In the genomic region with DNA sequence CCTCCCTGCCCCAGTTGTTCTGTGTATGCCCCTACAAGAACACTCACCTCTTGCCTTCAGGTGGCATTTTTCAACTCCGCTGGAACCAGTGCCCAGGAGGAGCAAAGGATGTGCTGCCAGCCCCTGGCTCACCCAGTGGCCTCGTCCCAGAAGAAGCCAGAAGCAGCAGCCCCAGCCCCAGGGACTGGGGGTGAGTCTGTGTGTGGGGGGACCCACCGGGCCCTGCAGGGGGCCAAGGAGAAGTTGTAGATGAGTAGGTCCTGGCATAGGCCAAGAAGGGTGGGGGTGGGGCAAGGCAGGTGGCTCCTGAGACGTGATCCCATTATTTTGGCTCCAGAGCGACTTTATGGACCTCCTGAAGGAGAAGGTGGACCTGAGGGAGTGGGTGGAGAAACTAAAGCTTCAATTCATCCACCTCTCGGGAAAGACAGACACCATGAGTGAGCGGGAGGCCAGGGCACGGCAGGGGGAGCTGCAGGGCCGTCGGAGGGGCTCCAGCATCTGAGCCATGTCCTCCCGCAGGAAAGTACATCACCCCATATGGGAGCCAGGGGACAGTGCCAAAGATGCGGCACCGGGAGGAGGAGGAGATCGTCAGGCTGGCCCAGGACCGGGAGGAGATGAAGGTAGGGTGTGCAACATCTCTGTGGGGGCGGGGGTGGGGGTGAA, we compare ENCODE assay signal across 21 cellular contexts. TPM values are rescaled to one million over a fixed set of nuclear protein-coding genes. Genes with fewer than 3 reads are reported as not detected.
DNase-seq lines count a peak whose midpoint lies in the region; ATAC-seq and TF ChIP-seq lines count a peak whose summit lies in the region.
"Had no signal": no experiment of that assay in that cellular context is flagged by ENCODE, and none has a peak within 500 bp of the region (broad histone marks: within the 10 kb centered on the region; RNA-seq: fewer than 3 reads in every experiment).

No MANE protein-coding gene starts in this region.

- H3K4me3 Mint-ChIP-seq in T-helper 17 cell, result peak overlapping the region; percentile 28
- H3K4me3 Mint-ChIP-seq: activated CD4-positive, alpha-beta T cell treated with anti-CD3 and anti-CD28 coated beads for 36 hours; stimulated activated naive B cell treated with anti-CD40 and anti-IgM and Interleukin-4, amounts not matched to agents 10 μg/mL and 1 μg/mL and 100 μg/mL, for 72 hours had no signal

- no peak overlapping the region for H3K27ac Mint-ChIP-seq in T-helper 17 cell
- H3K27ac Mint-ChIP-seq: activated CD4-positive, alpha-beta T cell treated with anti-CD3 and anti-CD28 coated beads for 36 hours; stimulated activated naive B cell treated with anti-CD40 and anti-IgM and Interleukin-4, amounts not matched to agents 10 μg/mL and 1 μg/mL and 100 μg/mL, for 72 hours had no signal

- peak; percentile 40 for TF ChIP-seq CTCF in BE2C (IDR thresholded peaks at IDR 0.05; ENCODE audit: low read depth, low read length)
- TF ChIP-seq CTCF in fibroblast of villous mesenchyme (IDR thresholded peaks at IDR 0.05; ENCODE audit: insufficient read depth, low read depth, low read length), result peak; percentile 16
- TF ChIP-seq CTCF in transverse colon (IDR thresholded peaks at IDR 0.05), result no peak

- H3K36me3 ChIP-seq in BE2C (no peaks in the 10 kb centered on the region), transverse colon (no peaks in the 10 kb centered on the region)
- H3K36me3 ChIP-seq: vagina had no signal

- H3K4me1 ChIP-seq in BE2C (no peaks in the 10 kb centered on the region; the same call in 1 of the 2 replicates), transverse colon (peaks cover 3 to 13% (median 6%) of the 10 kb centered on the region in 4 donors)
- H3K4me1 ChIP-seq: vagina had no signal

- WGBS in transverse colon (ENCODE audit: low coverage in 1 of 2), 2 donors, result 75% methylated on average over 16 of the region's 16 CpGs; no CpG with 5 or more reads in 1 of the 2 donors

- H3K27ac ChIP-seq in transverse colon, result no peak overlapping the region
- H3K27ac ChIP-seq: RWPE1, vagina had no signal

- TF ChIP-seq POLR2A in transverse colon (IDR thresholded peaks at IDR 0.05), result no peak

- no peaks in the 10 kb centered on the region for H3K9me3 ChIP-seq in BE2C
- no peaks in the 10 kb centered on the region for H3K9me3 ChIP-seq in T-helper 17 cell (ENCODE audit: control insufficient read depth, low read length, poor library complexity, severe bottlenecking)
- H3K9me3 ChIP-seq in transverse colon, result no peaks in the 10 kb centered on the region
- H3K9me3 ChIP-seq: vagina had no signal

- H3K27me3 ChIP-seq in BE2C (no peaks in the 10 kb centered on the region), transverse colon (no peaks in the 10 kb centered on the region)
- H3K27me3 ChIP-seq: vagina had no signal

- intact Hi-C loops in transverse colon (cut with DNase I; ENCODE audit: low total_unique reads), result no loop called here

- no peak for ATAC-seq in T-helper 17 cell
- ATAC-seq: activated CD4-positive, alpha-beta T cell treated with anti-CD3 and anti-CD28 coated beads for 36 hours; stimulated activated naive B cell treated with anti-CD40 and anti-IgM and Interleukin-4, amounts not matched to agents 10 μg/mL and 1 μg/mL and 100 μg/mL, for 72 hours had no signal

- TF ChIP-seq EP300 in transverse colon (IDR thresholded peaks at IDR 0.05; ENCODE audit: low read depth), result no peak

- peaks cover 12% of the 10 kb centered on the region for H3K27me3 Mint-ChIP-seq in T-helper 17 cell
- H3K27me3 Mint-ChIP-seq: activated CD4-positive, alpha-beta T cell treated with anti-CD3 and anti-CD28 coated beads for 36 hours had no signal

- H3K4me1 Mint-ChIP-seq in T-helper 17 cell, result peaks cover 10% of the 10 kb centered on the region
- H3K4me1 Mint-ChIP-seq: activated CD4-positive, alpha-beta T cell treated with anti-CD3 and anti-CD28 coated beads for 36 hours had no signal

- in situ Hi-C loops in G401 (cut with HindIII; ENCODE audit: low sequenced_read_pairs), result no loop called here
- in situ Hi-C loops in transverse colon (cut with MboI; ENCODE audit: low pct_ligation_motif_present in 1 of 4, low pct_unique_long_range_greater_than_20kb in 1 of 4, low sequenced_read_pairs in 3 of 4), result no loop called here

- no peaks in the 10 kb centered on the region for H3K36me3 Mint-ChIP-seq in T-helper 17 cell (ENCODE audit: low read depth)
- H3K36me3 Mint-ChIP-seq: stimulated activated naive B cell treated with anti-CD40 and anti-IgM and Interleukin-4, amounts not matched to agents 10 μg/mL and 1 μg/mL and 100 μg/mL, for 72 hours had no signal

- no peak overlapping the region for H3K4me3 ChIP-seq in BE2C (ENCODE audit: low read depth, low read length)
- H3K4me3 ChIP-seq in fibroblast of villous mesenchyme (ENCODE audit: low read depth, low read length), result no peak overlapping the region
- no peak overlapping the region for H3K4me3 ChIP-seq in transverse colon
- H3K4me3 ChIP-seq: smooth muscle cell, vagina had no signal

- DNase-seq in BE2C (peak; percentile 40), G401 (ENCODE audit: low spot score) (peak; percentile 23), T-helper 17 cell (no peak), fibroblast of villous mesenchyme (ENCODE audit: low read depth) (no peak), RPMI8226 (no peak), RKO (ENCODE audit: low spot score) (no peak), cerebellum (ENCODE audit: low spot score) (no peak), transverse colon (no peak)
- DNase-seq: activated CD4-positive, alpha-beta T cell treated with anti-CD3 and anti-CD28 coated beads for 36 hours; AML-193; DND-41; HCEC 1CT; IMR-90; midbrain; NCI-H510A treated with DMSO at 0.1 percent for 48 hours; stimulated activated naive B cell treated with anti-CD40 and anti-IgM and Interleukin-4, amounts not matched to agents 10 μg/mL and 1 μg/mL and 100 μg/mL, for 72 hours; T-helper 2 cell had no signal

RNA-seq across cellular contexts. Expression of a gene that starts 29.3 kb away (rescaled TPM):
- 226 TPM for polyA plus RNA-seq in BE2C (2012; ENCODE audit: insufficient read depth, insufficient read length, low read depth)
- total RNA-seq in G401 (2014; rRNA removed; shearing (Covaris generic)), result 105 and 114 TPM in 2 replicates
- total RNA-seq in T-helper 17 cell, result 10 to 100 TPM; 48.0 to 51.0 TPM
- 72.2 and 88.9 TPM in 2 replicates for total RNA-seq in fibroblast of villous mesenchyme
- 121 TPM for total RNA-seq in cerebellum
- total RNA-seq in transverse colon, result 10 to 100 TPM; 27.7 to 58.3 (median 44.5) TPM

RNA-seq across cellular contexts. Expression of a gene that starts 45.4 kb away (rescaled TPM):
- polyA plus RNA-seq in BE2C (2012; ENCODE audit: insufficient read depth, insufficient read length, low read depth), result not detected
- not detected in 2 replicates for total RNA-seq in G401 (2014; rRNA removed; shearing (Covaris generic))
- total RNA-seq in T-helper 17 cell (under 1 TPM in 1 of 2 donors, not detected in 1; 0.29 TPM), fibroblast of villous mesenchyme (under 0.01 and 0.32 TPM in 2 replicates), cerebellum (0.36 TPM), transverse colon (under 1 TPM in 1 of 4 donors, not detected in 3; 0.27 TPM)
- total RNA-seq: epithelial cell of proximal tubule, IMR-90, vagina had no signal

RNA-seq across cellular contexts. Expression of a gene that starts 57.3 kb away (rescaled TPM):
- 1.1 TPM for polyA plus RNA-seq in BE2C (2012; ENCODE audit: insufficient read depth, insufficient read length, low read depth)
- 0.27 and 0.62 TPM in 2 replicates for total RNA-seq in G401 (2014; rRNA removed; shearing (Covaris generic))
- total RNA-seq in T-helper 17 cell (under 1 TPM in 1 of 2 donors, not detected in 1; 0.15 TPM), fibroblast of villous mesenchyme (1.6 and 1.7 TPM in 2 replicates), cerebellum (6.1 TPM), transverse colon (10 to 100 TPM in 2 of 4 donors, 1 to 10 TPM in 1, under 1 TPM in 1; 0.75 to 22.5 (median 10.2) TPM)

Comparison
In these comparisons a context has a peak if more than half of its experiments do, and no peak if none do; other contexts are left out.
1. DNase-seq: peak in BE2C (single experiment) and G401 (single experiment); none in T-helper 17 cell (0 of 3), fibroblast of villous mesenchyme (single experiment), RPMI8226 (single experiment), RKO (single experiment), cerebellum (single experiment) and transverse colon (single experiment).
2. CTCF ChIP-seq: peak in BE2C (single experiment) and fibroblast of villous mesenchyme (single experiment); none in transverse colon (0 of 5).